In the genomic region with DNA sequence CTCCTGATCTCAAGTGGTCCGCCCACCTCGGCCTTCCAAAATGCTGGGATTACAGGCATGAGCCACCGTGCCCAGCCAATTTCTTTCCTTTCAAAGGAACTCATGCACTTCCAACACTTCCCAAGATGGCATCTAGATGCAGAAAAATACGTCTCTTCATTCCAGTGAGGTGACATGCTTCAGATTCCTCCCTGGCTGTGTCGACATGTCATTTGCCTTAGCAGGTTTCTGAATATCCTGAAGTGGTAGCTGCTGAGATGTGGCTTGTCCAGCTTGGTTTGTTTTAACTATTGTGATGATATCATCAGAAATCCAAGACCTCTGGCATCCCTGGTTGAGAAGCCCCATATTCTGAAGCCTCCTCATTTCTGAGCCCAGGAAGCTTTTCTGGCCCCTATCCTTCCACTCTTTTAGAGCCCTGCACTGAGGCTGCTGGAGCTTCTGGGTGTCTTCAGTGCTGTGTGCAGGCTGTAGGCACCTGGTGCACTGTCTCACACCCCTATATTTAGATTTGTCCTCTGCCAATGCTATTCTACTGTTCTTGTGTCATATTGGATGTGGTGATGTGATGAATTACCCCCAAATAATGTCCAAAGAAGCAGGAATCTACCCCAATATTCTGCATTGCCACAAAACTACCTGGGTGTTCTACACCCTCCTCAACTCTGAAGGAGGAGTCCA, we compare ENCODE assay signal across 20 cellular contexts.
"Had no signal": no experiment of that assay in that cellular context is flagged by ENCODE, and none has a peak within 500 bp of the region (broad histone marks: within the 10 kb centered on the region; RNA-seq: fewer than 3 reads in every experiment).

No MANE protein-coding gene starts in this region.

- H3K4me3 ChIP-seq: adrenal gland, mucosa of descending colon, spleen, thyroid gland had no signal

- H3K9me3 ChIP-seq: adrenal gland, mucosa of descending colon, spleen, thyroid gland had no signal

- ATAC-seq: activated CD4-positive, alpha-beta T cell treated with anti-CD3 and anti-CD28 coated beads for 36 hours; mucosa of descending colon had no signal

- H3K27ac ChIP-seq: adrenal gland, spleen, thyroid gland had no signal

- H3K27me3 ChIP-seq: adrenal gland, spleen, thyroid gland had no signal

- H3K4me1 ChIP-seq: thyroid gland had no signal

- DNase-seq: activated B cell treated with CpG ODN at 0.5 μM for 24 hours; activated CD4-positive, alpha-beta T cell treated with anti-CD3 and anti-CD28 coated beads for 36 hours; activated CD4-positive, alpha-beta T cell treated with anti-CD3 and anti-CD28 coated beads, Interleukin-2, amount 50 U/mL, for 4 hours; activated CD8-positive, alpha-beta memory T cell treated with anti-CD3 and anti-CD28 coated beads for 24 hours; activated CD8-positive, alpha-beta memory T cell treated with anti-CD3 and anti-CD28 coated beads, Interleukin-2, amount 50 U/mL, for 4 hours; activated naive CD4-positive, alpha-beta T cell; activated T-cell treated with anti-CD3 and anti-CD28 coated beads, Interleukin-2, amount 50 U/mL, for 24 hours; adrenal gland; cortex of kidney; foreskin fibroblast; kidney glomerular epithelial cell; mesenchymal stem cell; mucosa of descending colon; occipital lobe; spleen; stimulated activated CD4-positive, alpha-beta T cell treated with anti-CD3 and anti-CD28 coated beads, Interleukin-4, amount 100 ng/mL, for 24 hours; substantia nigra; T-helper 1 cell; T-helper 9 cell; thyroid gland had no signal

- H3K36me3 ChIP-seq: adrenal gland, spleen, thyroid gland had no signal
